ENCODE assay signal across 11 cellular contexts in genomic region chr6:48962041-48962440, GRCh38.
"Had no signal": no experiment of that assay in that cellular context is flagged by ENCODE, and none has a peak within 500 bp of the region (broad histone marks: within the 10 kb centered on the region; RNA-seq: fewer than 3 reads in every experiment).

No MANE protein-coding gene starts in this region.

- H3K4me3 ChIP-seq: heart left ventricle, lung, tibial artery, vagina had no signal

- DNase-seq: activated naive CD4-positive, alpha-beta T cell treated with Interleukin-2 at 50 U/mL for 16 hours; anterior cingulate cortex; cerebellar nuclear complex; effector memory CD8-positive, alpha-beta T cell; heart left ventricle; nephron progenitor cell; occipital lobe; stimulated activated CD4-positive, alpha-beta T cell treated with anti-CD3 and anti-CD28 coated beads, Interleukin-2, amount 100 ng/mL, for 48 hours; tibial artery had no signal
